Comparison of ENCODE assay signal across 8 cellular contexts in genomic region chr12:120971299-120972180, GRCh38. TPM values are rescaled to one million over a fixed set of nuclear protein-coding genes. Genes with fewer than 3 reads are reported as not detected.
A peak's percentile ranks its signal among the peaks of the same experiment; 100 is the strongest.
DNase-seq lines count a peak whose midpoint lies in the region; ATAC-seq, FAIRE-seq and TF ChIP-seq lines count a peak whose summit lies in the region.

No MANE protein-coding gene starts in this region.

- peak; percentile 2 for DNase-seq in stimulated activated CD8-positive, alpha-beta memory T cell treated with anti-CD3 and anti-CD28 coated beads, Interleukin-12 subunit alpha, Interleukin-12 subunit beta, amount 100 ng/mL, for 1 hour (ENCODE audit: low read depth)
- no peak for DNase-seq in stimulated activated CD8-positive, alpha-beta memory T cell treated with anti-CD3 and anti-CD28 coated beads, Interleukin-4, amount 100 ng/mL, for 48 hours
- DNase-seq in MM.1S (peak; percentile 46), SIG-M5 treated with dmso at 0.1 percent for 504 hours (lab: John Stamatoyannopoulos, UW; ENCODE audit: unreplicated experiment) (peak; percentile 89), MCF 10A (ENCODE audit: unreplicated experiment) (peak; percentile 69), stromal cell of bone marrow (ENCODE audit: low read depth) (peak; percentile 45)

- intact Hi-C loops in MCF 10A (cut with micrococcal nuclease), result loop anchor here (1.0 to 10.0 kb wide), 7 partner anchors 114 to 644 kb away; partner anchors contain the start of genes COX6A1, MLEC and PLA2G1B

- no peaks in the 10 kb centered on the region for H3K36me3 ChIP-seq in MM.1S (replicated peaks; ENCODE audit: insufficient read depth, low read length)

- peak; percentile 59 for TF ChIP-seq CTCF in MM.1S (IDR thresholded peaks at IDR 0.05; ENCODE audit: low read length)
- peak; percentile 73 for TF ChIP-seq CTCF in MCF 10A (IDR thresholded peaks at IDR 0.05; ENCODE audit: unreplicated experiment)

- H4K20me1 ChIP-seq in MM.1S (ENCODE audit: insufficient read depth, low read length), result no peaks in the 10 kb centered on the region

- H2AFZ ChIP-seq in MM.1S (ENCODE audit: low read length), result no peak overlapping the region

- H3K4me3 ChIP-seq in MM.1S (ENCODE audit: low read length), result no peak overlapping the region

- no peaks in the 10 kb centered on the region for H3K4me1 ChIP-seq in MM.1S (ENCODE audit: low read length)

- no peak overlapping the region for H3K4me2 ChIP-seq in MM.1S (ENCODE audit: low read depth, low read length)

- BruUV-seq in MCF 10A (replicated peaks; lab: Mats Ljungman, UMichigan), result no TSS peak

- H3K9ac ChIP-seq in MM.1S (ENCODE audit: low read length), result no peak overlapping the region

- H3F3A ChIP-seq in MM.1S (ENCODE audit: insufficient read depth, low read length), result no peaks in the 10 kb centered on the region

- H3K27me3 Mint-ChIP-seq in MCF 10A (ENCODE audit: insufficient read depth, unreplicated experiment), result no peaks in the 10 kb centered on the region

- no peak overlapping the region for H3K27ac ChIP-seq in MM.1S (ENCODE audit: low read length)

- POLR2A ChIA-PET in MCF 10A (lab: Yijun Ruan, JAX), result interaction anchor here (0.7 to 1.3 kb wide), 13 partner anchors 9 to 391 kb away, joined by 3 to 6 read pairs (median 3); partner anchors contain the start of gene SPPL3

- H3K4me1 Mint-ChIP-seq in MCF 10A (ENCODE audit: insufficient read depth, unreplicated experiment), result peaks cover 8% of the 10 kb centered on the region

- FAIRE-seq in islet of Langerhans (lab: Jason Lieb, UNC), result peak; percentile 96

- H3K27ac Mint-ChIP-seq in MCF 10A (ENCODE audit: low read depth, unreplicated experiment), result no peak overlapping the region

- H3K36me3 Mint-ChIP-seq in MCF 10A (ENCODE audit: insufficient read depth, unreplicated experiment), result no peaks in the 10 kb centered on the region

- no peaks in the 10 kb centered on the region for H3K79me2 ChIP-seq in MM.1S (ENCODE audit: low read length)

- ATAC-seq in GM18870 (IDR thresholded peaks at IDR 0.05; ENCODE audit: unreplicated experiment), result no peak

- H3K9me2 ChIP-seq in MM.1S (replicated peaks; ENCODE audit: insufficient read depth, low read length), result no peaks in the 10 kb centered on the region

- no peak overlapping the region for H3K4me3 Mint-ChIP-seq in MCF 10A (ENCODE audit: unreplicated experiment)

- CTCF ChIA-PET in MCF 10A (lab: Yijun Ruan, JAX), result interaction anchor here (0.6 to 4.0 kb wide), 71 partner anchors 9 to 645 kb away, joined by 3 to 75 read pairs (median 4); partner anchors contain the start of gene POP5

- no peaks in the 10 kb centered on the region for H3K9me3 ChIP-seq in MM.1S (replicated peaks; ENCODE audit: insufficient read depth, low read length)

- no peaks in the 10 kb centered on the region for H3K27me3 ChIP-seq in MM.1S (replicated peaks; ENCODE audit: insufficient read depth, low read length)

- H3K9me3 Mint-ChIP-seq in MCF 10A (ENCODE audit: unreplicated experiment), result no peaks in the 10 kb centered on the region

RNA-seq across cellular contexts. Expression of gene HNF1A, which starts 6.8 kb away (rescaled TPM):
- total RNA-seq in MCF 10A (2022), result not detected in 2 replicates

RNA-seq across cellular contexts. Expression of gene C12orf43, which starts 44.7 kb away (rescaled TPM):
- total RNA-seq in MCF 10A (2022), result 15.5 and 18.9 TPM in 2 replicates
